In genomic region chr3:72270730-72271129, GRCh38 we compare ENCODE assay signal across 13 cellular contexts.
DNase-seq lines count a peak whose midpoint lies in the region; TF ChIP-seq lines count a peak whose summit lies in the region.
"Had no signal": no experiment of that assay in that cellular context is flagged by ENCODE, and none has a peak within 500 bp of the region (broad histone marks: within the 10 kb centered on the region; RNA-seq: fewer than 3 reads in every experiment).

No MANE protein-coding gene starts in this region.

- H2BK12ac ChIP-seq in trophoblast cell (ENCODE audit: low read length): peak overlapping the region; percentile 78

- H2BK120ac ChIP-seq in trophoblast cell (ENCODE audit: insufficient read depth, low read length, poor library complexity): peak overlapping the region; percentile 49

- H3K14ac ChIP-seq in trophoblast cell (ENCODE audit: low read length): peak overlapping the region; percentile 22

- no peak overlapping the region for H3K9ac ChIP-seq in trophoblast cell (ENCODE audit: low read length)

- H3K4me3 ChIP-seq in WERI-Rb-1 (ENCODE audit: low read depth, low read length) (no peak overlapping the region), fibroblast of villous mesenchyme (ENCODE audit: low read depth, low read length) (no peak overlapping the region), trophoblast cell (ENCODE audit: low read depth, low read length) (no peak overlapping the region)
- H3K4me3 ChIP-seq: cardiac muscle cell, transverse colon had no signal

- H4K12ac ChIP-seq in trophoblast cell (ENCODE audit: low read depth, low read length): no peak overlapping the region

- peaks cover 2% of the 10 kb centered on the region for H3K79me2 ChIP-seq in trophoblast cell (ENCODE audit: control insufficient read depth, insufficient read depth, low read length, poor library complexity)

- H3K36me3 ChIP-seq in WERI-Rb-1 (no peaks in the 10 kb centered on the region), trophoblast cell (ENCODE audit: control insufficient read depth in 1 of 2, insufficient read depth in 2 of 2, low read length in 2 of 2) (no peaks in the 10 kb centered on the region)
- H3K36me3 ChIP-seq: cardiac muscle cell, transverse colon had no signal

- peaks cover 12% of the 10 kb centered on the region for H3K79me1 ChIP-seq in trophoblast cell (ENCODE audit: low read length)

- H3K23ac ChIP-seq in trophoblast cell (ENCODE audit: low read length): no peak overlapping the region

- H2BK5ac ChIP-seq in trophoblast cell (ENCODE audit: low read depth, low read length, poor library complexity): no peak overlapping the region

- WGBS in trophoblast cell (ENCODE audit: extremely low coverage, insufficient coverage, insufficient read length): no CpG with 5 or more reads among the region's 5 CpGs

- H4K8ac ChIP-seq in trophoblast cell (ENCODE audit: low read depth, low read length): peak overlapping the region; percentile 25

- no peaks in the 10 kb centered on the region for H3K27me3 ChIP-seq in WERI-Rb-1 (ENCODE audit: insufficient read depth, low read depth, severe bottlenecking)
- no peaks in the 10 kb centered on the region for H3K27me3 ChIP-seq in trophoblast cell (ENCODE audit: insufficient read depth, low read length)
- H3K27me3 ChIP-seq: cardiac muscle cell, transverse colon had no signal

- H3K18ac ChIP-seq in trophoblast cell (ENCODE audit: low read length): no peak overlapping the region

- DNase-seq in WERI-Rb-1 (no peak), fibroblast of villous mesenchyme (ENCODE audit: low read depth) (peak; percentile 35), trophoblast cell (no peak), NCI-H2081 treated with DMSO at 0.1 percent for 48 hours (lab: John Stamatoyannopoulos, UW) (no peak), UCSD-AML1 (lab: John Stamatoyannopoulos, UW; ENCODE audit: unreplicated experiment) (no peak), NAMALWA (ENCODE audit: low spot score) (no peak), putamen (ENCODE audit: low spot score) (no peak)
- DNase-seq: activated B cell treated with CpG ODN at 0.5 μM for 24 hours, NCI-H187 had no signal

- H3K4me2 ChIP-seq in trophoblast cell (ENCODE audit: low read length): no peak overlapping the region

- peak overlapping the region; percentile 58 for H4K91ac ChIP-seq in trophoblast cell (ENCODE audit: low read depth, low read length)

- TF ChIP-seq CTCF in C4-2B (conservative IDR thresholded peaks at IDR 0.05) (no peak), WERI-Rb-1 (IDR thresholded peaks at IDR 0.05; ENCODE audit: low read depth, low read length) (no peak), fibroblast of villous mesenchyme (IDR thresholded peaks at IDR 0.05; ENCODE audit: insufficient read depth, low read depth, low read length) (no peak)

- H2AK5ac ChIP-seq in trophoblast cell (ENCODE audit: low read length): peak overlapping the region; percentile 73

- peaks cover 27 to 34% of the 10 kb centered on the region in 2 experiments for H3K4me1 ChIP-seq in trophoblast cell (ENCODE audit: control insufficient read depth in 1 of 2, insufficient read depth in 2 of 2, low read length in 2 of 2)

- H3K27ac ChIP-seq in C4-2B (peak overlapping the region; percentile 42; the same call in 1 of the 2 replicates), WERI-Rb-1 (peak overlapping the region; percentile 60), trophoblast cell (ENCODE audit: low read depth, low read length) (no peak overlapping the region)
- H3K27ac ChIP-seq: cardiac muscle cell had no signal

- no peak overlapping the region for H3K4ac ChIP-seq in trophoblast cell (ENCODE audit: low read depth, low read length)

- H3K9me3 ChIP-seq in WERI-Rb-1 (ENCODE audit: severe bottlenecking) (no peaks in the 10 kb centered on the region), trophoblast cell (ENCODE audit: insufficient read depth, low read depth, low read length) (no peaks in the 10 kb centered on the region)
- H3K9me3 ChIP-seq: Caco-2, transverse colon had no signal

- no peak overlapping the region for H2AFZ ChIP-seq in trophoblast cell (ENCODE audit: insufficient read depth, low read length, poor library complexity)
